ENCODE assay signal across 1 cellular context in genomic region chr5:77869115-77869798, GRCh38.
TF ChIP-seq lines count a peak whose summit lies in the region.

No MANE protein-coding gene starts in this region.

TF ChIP-seq in SK-N-SH, 30 proteins besides CTCF, POLR2A, EP300 and RAD21 (continued from another document):
- TF ChIP-seq REST (IDR thresholded peaks at IDR 0.05; ENCODE audit: low read depth, low read length) (no peak), TEAD4 (IDR thresholded peaks at IDR 0.05; ENCODE audit: borderline replicate concordance, insufficient read depth) (no peak), PBX3 (IDR thresholded peaks at IDR 0.05) (no peak), GATA2 (CRISPR knock-in tag; IDR thresholded peaks at IDR 0.05) (no peak), FOXJ3 (CRISPR knock-in tag; IDR thresholded peaks at IDR 0.05) (no peak), NFIC (IDR thresholded peaks at IDR 0.05; ENCODE audit: borderline replicate concordance) (no peak), GABPA (IDR thresholded peaks at IDR 0.05; ENCODE audit: low read depth) (no peak), FOSL2 (IDR thresholded peaks at IDR 0.05; ENCODE audit: borderline replicate concordance, low read depth) (no peak), FOXM1 (IDR thresholded peaks at IDR 0.05; ENCODE audit: low read depth) (no peak), RFX5 (IDR thresholded peaks at IDR 0.05; ENCODE audit: low read length) (no peak), MXI1 (IDR thresholded peaks at IDR 0.05; ENCODE audit: low read depth, low read length) (no peak), RXRA (IDR thresholded peaks at IDR 0.05; ENCODE audit: borderline replicate concordance, low read depth) (no peak), MEF2A (IDR thresholded peaks at IDR 0.05; ENCODE audit: borderline replicate concordance, low read depth) (no peak), NRF1 (IDR thresholded peaks at IDR 0.05; ENCODE audit: low read depth, low read length) (no peak), SIN3A (IDR thresholded peaks at IDR 0.05; ENCODE audit: borderline replicate concordance, low read depth, low read length) (no peak)
TF ChIP-seq in SK-N-SH: peak in this region for 0.
